ENCODE assay signal across 20 cellular contexts in the genomic region with DNA sequence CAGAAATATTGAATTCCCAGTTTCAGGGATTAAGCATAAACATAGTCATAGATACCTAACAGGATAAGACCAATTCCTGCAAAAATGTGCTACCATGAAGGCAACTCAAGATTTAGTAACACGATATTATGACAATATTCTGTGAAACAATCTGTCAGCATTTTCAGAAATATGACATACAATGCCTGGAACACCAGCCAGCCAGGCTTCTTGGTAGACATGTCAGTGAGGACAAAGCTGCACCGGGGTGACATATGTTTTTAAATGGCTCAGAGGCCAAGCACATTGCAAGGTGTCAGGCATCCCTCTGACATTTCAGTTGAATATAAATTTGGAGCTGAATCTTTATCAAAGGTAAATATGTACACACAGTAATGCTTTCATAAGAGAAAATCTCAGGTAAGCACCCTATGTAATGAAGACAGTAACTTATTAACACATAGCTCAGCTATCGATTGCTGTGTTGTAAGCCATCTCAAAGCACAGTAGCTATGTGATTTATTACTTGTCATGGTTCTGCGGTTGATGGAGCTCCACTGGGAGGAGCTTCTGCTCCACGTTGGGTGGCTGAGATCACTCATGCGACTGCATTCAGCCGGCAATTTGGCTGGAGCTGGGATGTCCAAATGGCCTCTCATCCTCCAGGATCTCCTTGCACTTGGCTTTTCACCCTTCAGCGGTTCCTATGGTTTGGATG. TPM values are rescaled to one million over a fixed set of nuclear protein-coding genes. Genes with fewer than 3 reads are reported as not detected.
DNase-seq lines count a peak whose midpoint lies in the region; ATAC-seq and TF ChIP-seq lines count a peak whose summit lies in the region.
"Had no signal": no experiment of that assay in that cellular context is flagged by ENCODE, and none has a peak within 500 bp of the region (broad histone marks: within the 10 kb centered on the region; RNA-seq: fewer than 3 reads in every experiment).

No MANE protein-coding gene starts in this region.

- H3K27me3 ChIP-seq in HCT116 (ENCODE audit: insufficient read depth, low read length) = no peaks in the 10 kb centered on the region
- peaks cover 0 to 6% of the 10 kb centered on the region in 2 experiments for H3K27me3 ChIP-seq in mesenchymal stem cell (ENCODE audit: control insufficient read depth in 1 of 2, insufficient read depth in 1 of 2, low read length in 2 of 2)

- no peak overlapping the region for H3K4me2 ChIP-seq in HCT116 (ENCODE audit: low read length)
- H3K4me2 ChIP-seq in mesenchymal stem cell (ENCODE audit: low read length, poor library complexity, severe bottlenecking) = no peak overlapping the region

- H4K91ac ChIP-seq in mesenchymal stem cell (ENCODE audit: low read length) = no peak overlapping the region

- CTCF ChIA-PET in HCT116 (lab: Charles Lee) = interaction anchor here (1.1 to 1.7 kb wide), 2 partner anchors 13 to 585 kb away, joined by 4 to 6 read pairs; no protein-coding TSS in a partner anchor

- H2BK15ac ChIP-seq in mesenchymal stem cell (ENCODE audit: low read depth, poor library complexity, severe bottlenecking) = no peak overlapping the region

- H4K8ac ChIP-seq in mesenchymal stem cell (ENCODE audit: low read length) = no peak overlapping the region

- no peak for TF ChIP-seq CTCF in HCT116 (IDR thresholded peaks at IDR 0.05 in 2 of 3, conservative IDR thresholded peaks at IDR 0.05 in 1 of 3; ENCODE audit: borderline replicate concordance in 1 of 3, insufficient read depth in 1 of 3, low read depth in 2 of 3, low read length in 2 of 3)
- TF ChIP-seq CTCF in mucosa of descending colon (IDR thresholded peaks at IDR 0.05) = no peak

- H3K9me2 ChIP-seq in HCT116 (ENCODE audit: insufficient read depth) = no peaks in the 10 kb centered on the region

- RAD21 ChIA-PET in HCT116 (lab: Charles Lee; ENCODE audit: low non-redundant PET in 1 of 2, low total read pairs in 2 of 2, uncharacterized antibody in 2 of 2, unreplicated experiment in 2 of 2) = no interaction called here

- H3K18ac ChIP-seq in mesenchymal stem cell (ENCODE audit: low read depth in 1 of 2, low read length in 2 of 2) = no peak overlapping the region

- H3K23ac ChIP-seq in mesenchymal stem cell (ENCODE audit: low read length in 2 of 2) = no peak overlapping the region

- H3K36me3 ChIP-seq in HCT116 (ENCODE audit: control insufficient read depth in 1 of 2, insufficient read depth in 2 of 2, low read length in 2 of 2) = no peaks in the 10 kb centered on the region
- H3K36me3 ChIP-seq in mucosa of descending colon (ENCODE audit: low read depth) = no peaks in the 10 kb centered on the region
- no peaks in the 10 kb centered on the region for H3K36me3 ChIP-seq in mesenchymal stem cell (ENCODE audit: control insufficient read depth in 1 of 2, insufficient read depth in 2 of 2, low read depth in 1 of 2, low read length in 2 of 2)
- H3K36me3 ChIP-seq: left ventricle myocardium inferior had no signal

- no peak overlapping the region for H2BK5ac ChIP-seq in mesenchymal stem cell (ENCODE audit: low read depth, low read length, poor library complexity, severe bottlenecking)

- H3K4me1 ChIP-seq in HCT116 (ENCODE audit: control insufficient read depth in 1 of 2, insufficient read depth in 2 of 2, low read length in 2 of 2) (no peaks in the 10 kb centered on the region), mucosa of descending colon (ENCODE audit: low read depth) (no peaks in the 10 kb centered on the region), mesenchymal stem cell (ENCODE audit: control insufficient read depth, insufficient read depth, low read depth, low read length) (no peaks in the 10 kb centered on the region)
- H3K4me1 ChIP-seq: left ventricle myocardium inferior had no signal

- TF ChIP-seq POLR2A in HCT116 (IDR thresholded peaks at IDR 0.05; ENCODE audit: borderline replicate concordance, extremely low read depth, insufficient read depth, insufficient read length) = no peak

- no peak overlapping the region for H2AK5ac ChIP-seq in mesenchymal stem cell (ENCODE audit: low read length, severe bottlenecking)

- no peak overlapping the region for H3K27ac ChIP-seq in HCT116 (ENCODE audit: low read depth, low read length)
- H3K27ac ChIP-seq in mesenchymal stem cell (ENCODE audit: low read length, poor library complexity, severe bottlenecking) = no peak overlapping the region
- H3K27ac ChIP-seq: left ventricle myocardium inferior had no signal

- POLR2A ChIA-PET in HCT116 (lab: Charles Lee) = no interaction called here

- no peaks in the 10 kb centered on the region for H4K20me1 ChIP-seq in HCT116 (ENCODE audit: insufficient read depth)

- TF ChIP-seq RAD21 in HCT116 (IDR thresholded peaks at IDR 0.05; ENCODE audit: low read depth) = peak; percentile 24; the same call in 1 of the 2 replicates

- H2AFZ ChIP-seq in HCT116 (ENCODE audit: low read depth, low read length, poor library complexity, severe bottlenecking) (no peak overlapping the region), mesenchymal stem cell (ENCODE audit: low read depth, low read length) (no peak overlapping the region)

- ATAC-seq in HCT116 (no peak), mucosa of descending colon (peak; percentile 45), HG02571 (IDR thresholded peaks at IDR 0.05; ENCODE audit: unreplicated experiment) (no peak)
- ATAC-seq: activated CD8-positive, alpha-beta T cell treated with anti-CD3 and anti-CD28 coated beads for 36 hours; activated T-cell treated with anti-CD3 and anti-CD28 coated beads, Interleukin-2, amount 50 U/mL, for 4 hours; sciatic nerve; T-helper 17 cell; WTC11 had no signal

- no peak for DNase-seq in HCT116 (ENCODE audit: low read depth, low spot score)
- peak; percentile 60 for DNase-seq in NCI-H146 treated with DMSO at 0.1 percent for 48 hours (lab: John Stamatoyannopoulos, UW; ENCODE audit: unreplicated experiment)
- peak; percentile 4 for DNase-seq in OCI-M1 (lab: John Stamatoyannopoulos, UW)
- DNase-seq in mucosa of descending colon = no peak
- no peak for DNase-seq in mesenchymal stem cell
- no peak for DNase-seq in NAMALWA (ENCODE audit: low spot score)
- DNase-seq: activated CD8-positive, alpha-beta T cell treated with anti-CD3 and anti-CD28 coated beads for 36 hours; activated T-cell treated with anti-CD3 and anti-CD28 coated beads, Interleukin-2, amount 50 U/mL, for 4 hours; CD4-positive, alpha-beta memory T cell; cortex of kidney; IMR-90; left ventricle myocardium inferior; MM.1S; NCI-H226; occipital lobe; T-helper 17 cell; trophoblast cell had no signal

- no peaks in the 10 kb centered on the region for H3K79me2 ChIP-seq in HCT116 (ENCODE audit: insufficient read depth, low read length)

- H2BK12ac ChIP-seq in mesenchymal stem cell (ENCODE audit: low read length in 2 of 2) = no peak overlapping the region

- H3K4me3 ChIP-seq in HCT116 (replicated peaks in 1 of 2; ENCODE audit: low read depth in 1 of 2, low read length in 2 of 2) (no peak overlapping the region), mucosa of descending colon (no peak overlapping the region), mesenchymal stem cell (ENCODE audit: insufficient read depth in 1 of 2, low read depth in 1 of 2, low read length in 2 of 2) (no peak overlapping the region)
- H3K4me3 ChIP-seq: left ventricle myocardium inferior had no signal

- no peak overlapping the region for H3K4ac ChIP-seq in mesenchymal stem cell (ENCODE audit: low read depth in 1 of 2, low read length in 2 of 2)

- WGBS in mesenchymal stem cell = 81% methylated on average over 7 of the region's 8 CpGs

- no TSS peak for BruUV-seq in HCT116 (replicated peaks; lab: Mats Ljungman, UMichigan)

- H3K79me1 ChIP-seq in mesenchymal stem cell (replicated peaks; ENCODE audit: low read length, poor library complexity, severe bottlenecking) = no peaks in the 10 kb centered on the region

- no peak overlapping the region for H3K14ac ChIP-seq in mesenchymal stem cell (ENCODE audit: low read length in 2 of 2)

- H3K9ac ChIP-seq in HCT116 (ENCODE audit: low read length) (no peak overlapping the region), mesenchymal stem cell (ENCODE audit: low read length) (no peak overlapping the region)

- intact Hi-C loops in HCT116 (cut with micrococcal nuclease) (no loop called here), mucosa of descending colon (cut with DNase I, micrococcal nuclease) (no loop called here)

- no peak overlapping the region for H2BK120ac ChIP-seq in mesenchymal stem cell (ENCODE audit: low read depth, low read length)

- H3K9me3 ChIP-seq in HCT116 (ENCODE audit: control insufficient read depth in 1 of 2, insufficient read depth in 1 of 2, low read depth in 1 of 2, low read length in 2 of 2) (no peaks in the 10 kb centered on the region), mucosa of descending colon (no peaks in the 10 kb centered on the region), mesenchymal stem cell (ENCODE audit: control insufficient read depth, low read length) (no peaks in the 10 kb centered on the region)
- H3K9me3 ChIP-seq: left ventricle myocardium inferior had no signal

TF ChIP-seq in HCT116, 20 proteins besides CTCF, POLR2A, EP300 and RAD21:
- TF ChIP-seq POLR2AphosphoS5 (IDR thresholded peaks at IDR 0.05; ENCODE audit: low read depth, low read length) (no peak), ELF1 (IDR thresholded peaks at IDR 0.05; ENCODE audit: borderline replicate concordance, low read depth) (no peak), EGR1 (IDR thresholded peaks at IDR 0.05; ENCODE audit: low read depth) (no peak), SP1 (IDR thresholded peaks at IDR 0.05; ENCODE audit: low read depth) (no peak), CBX3 (IDR thresholded peaks at IDR 0.05; ENCODE audit: low read depth) (no peak), CEBPB (IDR thresholded peaks at IDR 0.05; ENCODE audit: low read depth) (no peak), SRF (IDR thresholded peaks at IDR 0.05; ENCODE audit: low read depth) (no peak), EZH2phosphoT487 (IDR thresholded peaks at IDR 0.05; ENCODE audit: borderline replicate concordance) (no peak)

RNA-seq across cellular contexts. Expression of a gene that starts 31.9 kb away (rescaled TPM):
- total RNA-seq in HCT116 (2021; ENCODE audit: unreplicated experiment) (6.6 TPM), mucosa of descending colon (1 to 10 TPM; 3.4 to 7.3 (median 5.3) TPM)
- 8.4 and 9.2 TPM in 2 replicates for polyA plus RNA-seq in HCT116 (2012)
- polyA plus RNA-seq in mesenchymal stem cell (2013, experiment 1 of 2) = 0.36 TPM
- polyA plus RNA-seq in mesenchymal stem cell (2013, experiment 2 of 2) = 0.25 TPM

Comparison
In these comparisons a context has a peak if more than half of its experiments do, and no peak if none do; other contexts are left out.
1. DNase-seq: peak in NCI-H146 treated with DMSO at 0.1 percent for 48 hours (single experiment) and OCI-M1 (single experiment); none in HCT116 (single experiment), mucosa of descending colon (0 of 3), mesenchymal stem cell (single experiment) and NAMALWA (single experiment).